22 cellular contexts compared by ENCODE assay signal in genomic region chr6:118294906-118295305, GRCh38.
"Had no signal": no experiment of that assay in that cellular context is flagged by ENCODE, and none has a peak within 500 bp of the region (broad histone marks: within the 10 kb centered on the region; RNA-seq: fewer than 3 reads in every experiment).

No MANE protein-coding gene starts in this region.

- FAIRE-seq: bronchial epithelial cell had no signal

- H3K36me3 ChIP-seq: colonic mucosa, neural progenitor cell, upper lobe of left lung, vagina had no signal

- H3K9me3 ChIP-seq: colonic mucosa, upper lobe of left lung, vagina had no signal

- H3K27ac ChIP-seq: colonic mucosa, dorsolateral prefrontal cortex, neural progenitor cell, upper lobe of left lung had no signal

- DNase-seq: activated CD4-positive, alpha-beta T cell treated with anti-CD3 and anti-CD28 coated beads for 1 hour; activated CD8-positive, alpha-beta memory T cell treated with anti-CD3 and anti-CD28 coated beads, Interleukin-2, amount 10 ng/mL, durations not matched to agents 7 days and 5 days; activated CD8-positive, alpha-beta T cell treated with anti-CD3 and anti-CD28 coated beads, Interleukin-2, amount 10 ng/mL, durations not matched to agents 7 days and 5 days; activated naive CD4-positive, alpha-beta T cell; activated T-cell treated with anti-CD3 and anti-CD28 coated beads, Interleukin-2, amount 50 U/mL, for 72 hours; cerebellar nuclear complex; colonic mucosa; dorsolateral prefrontal cortex; effector memory CD4-positive, alpha-beta T cell; kidney glomerular epithelial cell; natural killer cell; occipital lobe; posterior cingulate gyrus; stimulated activated CD4-positive, alpha-beta T cell treated with anti-CD3 and anti-CD28 coated beads, Interleukin-15, amount 100 ng/mL, for 24 hours; stimulated activated CD4-positive, alpha-beta T cell treated with anti-CD3 and anti-CD28 coated beads, Interleukin-2, amount 100 ng/mL, for 24 hours; stimulated activated naive CD4-positive, alpha-beta T cell; T-helper 2 cell; upper lobe of left lung had no signal

- H3K4me3 ChIP-seq: colonic mucosa, dorsolateral prefrontal cortex, neural progenitor cell, upper lobe of left lung, vagina had no signal

- ATAC-seq: activated CD8-positive, alpha-beta memory T cell treated with anti-CD3 and anti-CD28 coated beads, Interleukin-2, amount 10 ng/mL, durations not matched to agents 7 days and 5 days; activated CD8-positive, alpha-beta T cell treated with anti-CD3 and anti-CD28 coated beads, Interleukin-2, amount 10 ng/mL, durations not matched to agents 7 days and 5 days; activated naive CD4-positive, alpha-beta T cell treated with anti-CD3 and anti-CD28 coated beads, Interleukin-2, amount 50 U/mL, for 72 hours; activated T-cell treated with anti-CD3 and anti-CD28 coated beads, Interleukin-2, amount 50 U/mL, for 72 hours; natural killer cell had no signal

- H3K9ac ChIP-seq: neural progenitor cell had no signal

- H3K4me1 ChIP-seq: colonic mucosa, neural progenitor cell, upper lobe of left lung, vagina had no signal

- H3K27me3 ChIP-seq: colonic mucosa, dorsolateral prefrontal cortex, neural progenitor cell, upper lobe of left lung, vagina had no signal
